ENCODE assay signal across 9 cellular contexts in the genomic region with DNA sequence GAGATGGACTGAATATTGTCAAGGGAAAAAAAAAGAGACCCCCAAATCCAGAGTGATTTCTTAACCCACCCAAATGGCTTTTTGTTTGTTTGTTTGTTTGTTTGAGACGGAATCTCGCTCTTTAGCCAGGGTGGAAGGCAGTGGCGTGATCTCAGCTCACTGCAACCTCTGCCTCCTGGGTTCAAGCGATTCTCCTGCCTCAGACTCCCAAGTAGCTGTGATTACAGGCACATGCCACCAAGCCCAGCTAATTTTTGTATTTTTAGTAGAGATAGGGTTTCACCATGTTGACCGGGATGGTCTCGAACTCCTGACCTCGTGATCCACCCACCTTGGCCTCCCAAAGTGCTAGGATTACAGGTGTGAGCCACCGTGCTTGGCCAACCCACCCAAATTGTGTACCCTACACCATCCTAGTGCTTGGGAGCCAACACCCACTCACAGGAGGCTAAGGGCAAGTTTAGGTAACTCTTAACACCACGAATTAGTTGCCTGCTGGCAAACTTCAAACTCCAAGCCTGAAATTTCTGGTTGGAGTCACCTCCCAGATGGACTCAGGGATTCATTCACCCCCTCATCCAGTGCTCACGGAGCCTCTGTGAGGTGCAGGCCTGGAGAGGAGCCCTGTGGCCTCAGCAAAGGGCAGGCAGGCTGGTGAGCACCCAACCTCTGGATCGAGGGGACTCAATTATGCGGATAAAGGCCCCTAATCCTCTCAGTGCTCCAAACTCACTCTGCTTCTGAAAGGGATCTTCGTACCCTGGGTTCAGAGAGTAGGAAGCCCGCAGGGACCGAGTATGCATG. TPM values are rescaled to one million over a fixed set of nuclear protein-coding genes. Genes with fewer than 3 reads are reported as not detected.
DNase-seq lines count a peak whose midpoint lies in the region; ATAC-seq lines count a peak whose summit lies in the region.
"Had no signal": no experiment of that assay in that cellular context is flagged by ENCODE, and none has a peak within 500 bp of the region (broad histone marks: within the 10 kb centered on the region; RNA-seq: fewer than 3 reads in every experiment).

No MANE protein-coding gene starts in this region.

- H3K4me3 Mint-ChIP-seq in activated T-helper 17 cell treated with anti-CD3 and anti-CD28 coated beads, Interleukin-2, amount 50 U/mL, for 72 hours, result peak overlapping the region; percentile 75
- no peak overlapping the region for H3K4me3 Mint-ChIP-seq in stimulated activated memory B cell treated with anti-CD40 and anti-IgM and Interleukin-4, amounts not matched to agents 10 μg/mL and 1 μg/mL and 100 μg/mL, for 72 hours

- no peak overlapping the region for H3K4me3 ChIP-seq in HUES64 (ENCODE audit: low read length)
- H3K4me3 ChIP-seq in iPS-20b (ENCODE audit: low read length), result peak overlapping the region; percentile 0; the same call in 1 of the 2 replicates

- H3K27ac ChIP-seq in HUES64 (ENCODE audit: low read depth, low read length) (peak overlapping the region; percentile 99), iPS-20b (ENCODE audit: low read length) (peak overlapping the region; percentile 97)

- no peaks in the 10 kb centered on the region for H3K27me3 Mint-ChIP-seq in activated T-helper 17 cell treated with anti-CD3 and anti-CD28 coated beads, Interleukin-2, amount 50 U/mL, for 72 hours
- H3K27me3 Mint-ChIP-seq in stimulated activated memory B cell treated with anti-CD40 and anti-IgM and Interleukin-4, amounts not matched to agents 10 μg/mL and 1 μg/mL and 100 μg/mL, for 72 hours, result no peaks in the 10 kb centered on the region

- no peaks in the 10 kb centered on the region for H3K27me3 ChIP-seq in HUES64 (ENCODE audit: insufficient read depth, low read length)
- no peaks in the 10 kb centered on the region for H3K27me3 ChIP-seq in iPS-20b (ENCODE audit: insufficient read depth, low read length)

- H3K9me3 ChIP-seq in HUES64 (ENCODE audit: insufficient read depth, low read depth, low read length), result no peaks in the 10 kb centered on the region
- no peaks in the 10 kb centered on the region for H3K9me3 ChIP-seq in iPS-20b (ENCODE audit: insufficient read depth, low read depth, low read length)

- WGBS in HUES64, result 80% methylated on average over 15 of the region's 15 CpGs

- H3K4me1 Mint-ChIP-seq in activated T-helper 17 cell treated with anti-CD3 and anti-CD28 coated beads, Interleukin-2, amount 50 U/mL, for 72 hours, result peaks cover 61% of the 10 kb centered on the region
- H3K4me1 Mint-ChIP-seq in stimulated activated memory B cell treated with anti-CD40 and anti-IgM and Interleukin-4, amounts not matched to agents 10 μg/mL and 1 μg/mL and 100 μg/mL, for 72 hours, result peaks cover 88% of the 10 kb centered on the region

- no peaks in the 10 kb centered on the region for H3K9me3 Mint-ChIP-seq in activated T-helper 17 cell treated with anti-CD3 and anti-CD28 coated beads, Interleukin-2, amount 50 U/mL, for 72 hours
- H3K9me3 Mint-ChIP-seq in stimulated activated memory B cell treated with anti-CD40 and anti-IgM and Interleukin-4, amounts not matched to agents 10 μg/mL and 1 μg/mL and 100 μg/mL, for 72 hours, result no peaks in the 10 kb centered on the region

- H3K9ac ChIP-seq in HUES64 (ENCODE audit: low read depth, low read length), result peak overlapping the region; percentile 90
- H3K9ac ChIP-seq in iPS-20b (ENCODE audit: low read depth, low read length), result peak overlapping the region; percentile 72

- peak overlapping the region; percentile 91 for H3K27ac Mint-ChIP-seq in activated T-helper 17 cell treated with anti-CD3 and anti-CD28 coated beads, Interleukin-2, amount 50 U/mL, for 72 hours
- peak overlapping the region; percentile 81 for H3K27ac Mint-ChIP-seq in stimulated activated memory B cell treated with anti-CD40 and anti-IgM and Interleukin-4, amounts not matched to agents 10 μg/mL and 1 μg/mL and 100 μg/mL, for 72 hours

- H3K36me3 ChIP-seq in HUES64 (ENCODE audit: insufficient read depth, low read length), result peaks cover 10% of the 10 kb centered on the region
- 0 out of 2 replicates have a peak, but pooled peaks cover 3% of the 10 kb centered on the region for H3K36me3 ChIP-seq in iPS-20b (ENCODE audit: insufficient read depth, low read depth, low read length)

- ATAC-seq in activated T-helper 17 cell treated with anti-CD3 and anti-CD28 coated beads, Interleukin-2, amount 50 U/mL, for 72 hours (replicated peaks), result no peak
- ATAC-seq in stimulated activated memory B cell treated with anti-CD40 and anti-IgM and Interleukin-4, amounts not matched to agents 10 μg/mL and 1 μg/mL and 100 μg/mL, for 72 hours, result no peak

- H3K36me3 Mint-ChIP-seq in activated T-helper 17 cell treated with anti-CD3 and anti-CD28 coated beads, Interleukin-2, amount 50 U/mL, for 72 hours (ENCODE audit: low read depth), result peaks cover 20% of the 10 kb centered on the region
- peaks cover 22% of the 10 kb centered on the region for H3K36me3 Mint-ChIP-seq in stimulated activated memory B cell treated with anti-CD40 and anti-IgM and Interleukin-4, amounts not matched to agents 10 μg/mL and 1 μg/mL and 100 μg/mL, for 72 hours

- DNase-seq in kidney tubule cell (ENCODE audit: low spot score), result no peak
- DNase-seq in activated CD4-positive, CD25-positive, alpha-beta regulatory T cell (lab: John Stamatoyannopoulos, UW), result no peak
- no peak for DNase-seq in central memory CD4-positive, alpha-beta T cell
- no peak for DNase-seq in Kasumi-1 (lab: John Stamatoyannopoulos, UW)
- DNase-seq: activated effector memory CD4-positive, alpha-beta T cell treated with Interleukin-2 at 50 U/mL for 16 hours had no signal

- H3K4me1 ChIP-seq in HUES64 (ENCODE audit: insufficient read depth, low read length), result peaks cover 53% of the 10 kb centered on the region
- peaks cover 40% of the 10 kb centered on the region for H3K4me1 ChIP-seq in iPS-20b (ENCODE audit: insufficient read depth, low read length)

RNA-seq across cellular contexts. Expression of a gene that starts 37.6 kb away (rescaled TPM):
- polyA plus RNA-seq in HUES64 (2013, experiment 1 of 2), result 227 TPM
- 242 TPM for polyA plus RNA-seq in HUES64 (2013, experiment 2 of 2)
- total RNA-seq in activated T-helper 17 cell treated with anti-CD3 and anti-CD28 coated beads, Interleukin-2, amount 50 U/mL, for 72 hours, result 100 to 1,000 TPM; 312 to 393 TPM

RNA-seq across cellular contexts. Expression of a gene that starts 59.2 kb away (rescaled TPM):
- 4.6 TPM for polyA plus RNA-seq in HUES64 (2013, experiment 1 of 2)
- 6.1 TPM for polyA plus RNA-seq in HUES64 (2013, experiment 2 of 2)
- 10 to 100 TPM in 1 of 2 donors, 1 to 10 TPM in 1; 3.8 to 75.3 TPM for total RNA-seq in activated T-helper 17 cell treated with anti-CD3 and anti-CD28 coated beads, Interleukin-2, amount 50 U/mL, for 72 hours
